In the genomic region with DNA sequence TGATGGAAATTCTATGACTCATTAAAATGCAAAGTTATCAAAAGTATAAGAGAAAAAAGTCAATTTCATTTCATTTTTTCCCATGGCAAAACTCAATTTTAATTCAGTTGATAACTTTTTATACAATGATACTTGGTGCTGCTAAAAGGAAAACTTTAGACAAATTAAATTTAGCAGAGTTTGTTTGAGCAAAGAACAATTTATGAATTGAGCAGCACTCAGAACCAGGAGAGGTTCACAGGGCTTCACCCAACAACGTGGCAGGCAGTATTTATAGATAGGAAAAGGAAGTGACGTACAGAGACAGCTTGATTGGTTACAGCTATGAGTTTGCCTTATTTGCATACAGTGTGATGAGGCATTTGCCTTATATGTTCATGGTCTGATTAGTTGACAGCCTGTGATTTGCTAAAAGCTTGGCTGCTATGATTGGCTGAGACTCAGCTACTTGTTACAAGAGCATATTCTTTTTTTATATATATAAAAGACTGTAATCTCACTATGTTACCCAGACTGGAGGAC, we compare ENCODE assay signal across 21 cellular contexts.
"Had no signal": no experiment of that assay in that cellular context is flagged by ENCODE, and none has a peak within 500 bp of the region (broad histone marks: within the 10 kb centered on the region; RNA-seq: fewer than 3 reads in every experiment).

No MANE protein-coding gene starts in this region.

- DNase-seq: cortex of kidney; effector memory CD8-positive, alpha-beta T cell; erythroblast; esophagus squamous epithelium; hypothalamus; immature natural killer cell; islet precursor cell; left ventricle myocardium superior; lower lobe of right lung; natural killer cell; pancreas; right lobe of liver; small intestine; stimulated activated CD4-positive, alpha-beta T cell treated with anti-CD3 and anti-CD28 coated beads, Interleukin-15, amount 100 ng/mL, for 24 hours; stimulated activated CD4-positive, alpha-beta T cell treated with anti-CD3 and anti-CD28 coated beads, Interleukin-2, amount 100 ng/mL, for 48 hours; stimulated activated naive CD4-positive, alpha-beta T cell; stomach; thyroid gland; trophoblast cell had no signal

- H3K9me3 ChIP-seq: esophagus squamous epithelium, lower lobe of right lung, neutrophil, pancreas, right lobe of liver, stomach, thyroid gland, vagina had no signal

- H3K27me3 ChIP-seq: esophagus squamous epithelium, neutrophil, pancreas, right lobe of liver, stomach, thyroid gland, vagina had no signal

- H3K27ac Mint-ChIP-seq: effector memory CD8-positive, alpha-beta T cell; immature natural killer cell; natural killer cell had no signal

- ATAC-seq: effector memory CD8-positive, alpha-beta T cell; left ventricle myocardium superior; lower lobe of right lung; natural killer cell; pancreas; right lobe of liver had no signal

- H3K9me3 Mint-ChIP-seq: effector memory CD8-positive, alpha-beta T cell; immature natural killer cell; natural killer cell had no signal

- H3K4me3 ChIP-seq: esophagus squamous epithelium, lower lobe of right lung, pancreas, right lobe of liver, stomach, thyroid gland, vagina had no signal

- H3K27ac ChIP-seq: esophagus squamous epithelium, lower lobe of right lung, neutrophil, pancreas, right lobe of liver, stomach, thyroid gland, vagina had no signal

- H3K4me3 Mint-ChIP-seq: effector memory CD8-positive, alpha-beta T cell; immature natural killer cell; natural killer cell had no signal

- H3K36me3 ChIP-seq: esophagus squamous epithelium, lower lobe of right lung, neutrophil, pancreas, right lobe of liver, stomach, thyroid gland, vagina had no signal

- H3K36me3 Mint-ChIP-seq: immature natural killer cell, natural killer cell had no signal

- H3K4me1 ChIP-seq: esophagus squamous epithelium, lower lobe of right lung, pancreas, right lobe of liver, stomach, thyroid gland had no signal
